ENCODE assay signal across 8 cellular contexts in the genomic region with DNA sequence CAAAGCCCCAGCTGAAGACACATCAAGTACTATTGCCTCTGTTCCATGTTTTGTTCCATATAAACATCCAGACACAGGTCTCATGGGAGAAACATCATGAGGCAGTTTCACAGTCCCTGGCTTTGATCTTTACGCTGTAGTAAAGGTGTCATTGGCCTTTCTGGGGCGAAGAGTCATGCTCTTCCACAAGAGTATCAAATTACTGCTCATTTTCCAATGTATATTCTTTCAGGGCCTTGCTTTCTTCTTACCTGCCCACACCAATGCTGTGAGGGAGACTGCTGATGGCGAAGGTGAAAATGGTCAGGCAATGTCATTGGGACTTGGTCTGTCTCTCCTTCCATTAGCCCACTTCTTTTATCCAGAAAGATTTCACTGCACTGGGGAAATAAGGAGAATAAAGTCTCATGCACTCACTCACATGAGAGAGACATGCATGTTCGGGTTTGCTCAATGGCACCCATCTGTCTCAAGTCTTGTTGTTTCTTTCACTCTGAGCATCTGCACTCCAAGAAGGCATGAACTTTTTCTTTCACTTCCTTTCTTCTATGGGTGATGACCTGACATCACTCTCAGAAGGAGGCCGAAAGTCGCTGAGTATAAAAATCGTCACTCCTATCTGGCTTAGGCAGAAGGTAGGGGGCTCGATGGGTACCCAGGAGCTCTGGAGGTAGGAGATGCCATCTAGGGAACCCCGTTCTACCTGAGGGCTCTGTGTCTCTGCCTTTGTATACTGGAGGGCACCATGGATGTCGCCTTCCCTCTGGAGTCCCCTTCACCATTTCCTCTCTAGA. TPM values are rescaled to one million over a fixed set of nuclear protein-coding genes. Genes with fewer than 3 reads are reported as not detected.
DNase-seq lines count a peak whose midpoint lies in the region; ATAC-seq and TF ChIP-seq lines count a peak whose summit lies in the region.

No MANE protein-coding gene starts in this region.

- intact Hi-C loops in Right ventricle myocardium inferior (cut with DNase I) (loop anchor here (1.0 to 5.0 kb wide), 3 partner anchors 26 to 86 kb away; no protein-coding TSS in a partner anchor), lower lobe of right lung (cut with DNase I) (no loop called here)

- H3K4me3 ChIP-seq in right atrium auricular region (peak overlapping the region; percentile 45 to 65), lower lobe of right lung (peak overlapping the region; percentile 63), urinary bladder (ENCODE audit: low read depth, low read length) (no peak overlapping the region)

- peaks cover 0 to 55% of the 10 kb centered on the region in 2 donors for H3K4me1 ChIP-seq in right atrium auricular region
- peaks cover 34% of the 10 kb centered on the region for H3K4me1 ChIP-seq in lower lobe of right lung
- H3K4me1 ChIP-seq in urinary bladder (ENCODE audit: insufficient read depth): no peaks in the 10 kb centered on the region

- H3K36me3 ChIP-seq in right atrium auricular region: peaks cover under 1% of the 10 kb centered on the region
- no peaks in the 10 kb centered on the region for H3K36me3 ChIP-seq in lower lobe of right lung
- no peaks in the 10 kb centered on the region for H3K36me3 ChIP-seq in urinary bladder (ENCODE audit: insufficient read depth)

- no peak for ATAC-seq in Right ventricle myocardium inferior
- ATAC-seq in HG02981 (IDR thresholded peaks at IDR 0.05; ENCODE audit: unreplicated experiment): peak; percentile 47
- peak in 1 of 2 donors; percentile 18 for ATAC-seq in lower lobe of right lung

- 94% methylated on average over 10 of the region's 10 CpGs for WGBS in urinary bladder

- H3K27ac ChIP-seq in right atrium auricular region (peak overlapping the region; percentile 90 to 94), lower lobe of right lung (peak overlapping the region; percentile 92), urinary bladder (ENCODE audit: low read depth) (peak overlapping the region; percentile 78)

- DNase-seq in right atrium auricular region (ENCODE audit: low spot score): no peak
- DNase-seq in Right ventricle myocardium inferior (ENCODE audit: missing footprints): no peak
- peak; percentile 84 for DNase-seq in SW480 (ENCODE audit: low spot score)
- no peak for DNase-seq in lower lobe of right lung
- no peak for DNase-seq in SW 1271 (lab: John Stamatoyannopoulos, UW)
- no peak for DNase-seq in ACHN

- in situ Hi-C loops in ACHN (cut with HindIII; ENCODE audit: low pct_ligation_motif_present, low pct_unique_long_range_greater_than_20kb, low sequenced_read_pairs): no loop called here

- TF ChIP-seq CTCF in right atrium auricular region (IDR thresholded peaks at IDR 0.05) (no peak), lower lobe of right lung (IDR thresholded peaks at IDR 0.05) (no peak)

- no peaks in the 10 kb centered on the region for H3K27me3 ChIP-seq in right atrium auricular region
- no peaks in the 10 kb centered on the region for H3K27me3 ChIP-seq in lower lobe of right lung (ENCODE audit: low read depth)

- H3K9me3 ChIP-seq in right atrium auricular region (peaks cover 0 to 7% of the 10 kb centered on the region in 2 donors), lower lobe of right lung (no peaks in the 10 kb centered on the region)

RNA-seq across cellular contexts. Expression of a gene that starts 1.3 kb away (rescaled TPM):
- total RNA-seq in right atrium auricular region (10 to 100 TPM; 46.1 to 67.4 TPM), Right ventricle myocardium inferior (27.2 TPM), lower lobe of right lung (59.2 TPM), urinary bladder (24.6 TPM)
- 39.3 TPM for polyA plus RNA-seq in urinary bladder
